Comparison of ENCODE assay signal across 1 cellular context in the genomic region with DNA sequence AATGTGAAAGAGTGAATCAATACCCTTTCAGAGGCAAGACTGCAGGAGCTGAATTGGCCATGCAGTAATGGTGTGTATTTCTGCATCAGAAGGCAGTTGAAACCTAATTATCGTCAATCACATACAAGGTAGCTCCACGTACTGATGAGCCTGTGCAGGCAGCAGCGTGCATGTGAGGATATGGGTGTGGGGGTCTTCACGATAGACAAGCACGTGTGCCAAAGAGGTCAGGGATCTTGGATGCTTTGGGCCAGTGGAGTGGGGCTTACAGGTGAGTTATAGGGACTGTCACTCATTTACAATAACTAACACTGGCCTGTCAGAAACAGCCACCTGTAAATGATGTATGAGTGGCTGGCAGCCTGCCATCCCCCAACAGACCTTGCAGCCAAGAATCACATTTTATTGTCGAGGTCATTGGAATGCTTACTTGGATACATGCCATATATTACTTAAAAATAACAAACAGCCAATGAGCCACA.
A peak's percentile ranks its signal among the peaks of the same experiment; 100 is the strongest.
TF ChIP-seq lines count a peak whose summit lies in the region.

No MANE protein-coding gene starts in this region.

TF ChIP-seq in HEK293, 187 proteins besides CTCF, POLR2A, EP300 and RAD21 (continued from another document and continues in another):
- TF ChIP-seq, protein P1, sequence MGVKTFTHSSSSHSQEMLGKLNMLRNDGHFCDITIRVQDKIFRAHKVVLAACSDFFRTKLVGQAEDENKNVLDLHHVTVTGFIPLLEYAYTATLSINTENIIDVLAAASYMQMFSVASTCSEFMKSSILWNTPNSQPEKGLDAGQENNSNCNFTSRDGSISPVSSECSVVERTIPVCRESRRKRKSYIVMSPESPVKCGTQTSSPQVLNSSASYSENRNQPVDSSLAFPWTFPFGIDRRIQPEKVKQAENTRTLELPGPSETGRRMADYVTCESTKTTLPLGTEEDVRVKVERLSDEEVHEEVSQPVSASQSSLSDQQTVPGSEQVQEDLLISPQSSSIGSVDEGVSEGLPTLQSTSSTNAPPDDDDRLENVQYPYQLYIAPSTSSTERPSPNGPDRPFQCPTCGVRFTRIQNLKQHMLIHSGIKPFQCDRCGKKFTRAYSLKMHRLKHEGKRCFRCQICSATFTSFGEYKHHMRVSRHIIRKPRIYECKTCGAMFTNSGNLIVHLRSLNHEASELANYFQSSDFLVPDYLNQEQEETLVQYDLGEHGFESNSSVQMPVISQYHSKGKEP (tag by site-specific recombination; IDR thresholded peaks at IDR 0.05): 0 out of 2 replicates have a peak, but pooled peaks have one; percentile 65
- TF ChIP-seq ZNF292 (tag by site-specific recombination; IDR thresholded peaks at IDR 0.05; ENCODE audit: borderline replicate concordance, low read depth) (no peak), KLF16 (tag by site-specific recombination; IDR thresholded peaks at IDR 0.05) (no peak), SCRT2 (tag by site-specific recombination; IDR thresholded peaks at IDR 0.05) (peak; percentile 98), ZNF664 (tag by site-specific recombination; IDR thresholded peaks at IDR 0.05) (no peak), ZNF175 (tag by site-specific recombination; IDR thresholded peaks at IDR 0.05) (no peak), ZNF571 (tag by site-specific recombination; IDR thresholded peaks at IDR 0.05) (no peak), ZNF394 (tag by site-specific recombination; IDR thresholded peaks at IDR 0.05; ENCODE audit: borderline replicate concordance) (no peak), ZNF670 (tag by site-specific recombination; IDR thresholded peaks at IDR 0.05; ENCODE audit: low read depth) (no peak), ZNF629 (tag by site-specific recombination; IDR thresholded peaks at IDR 0.05) (0 out of 2 replicates have a peak, but pooled peaks have one; percentile 28), ZNF404 (tag by site-specific recombination; IDR thresholded peaks at IDR 0.05) (no peak), ZNF24 (tag by site-specific recombination; IDR thresholded peaks at IDR 0.05) (no peak), TSHZ1 (tag by site-specific recombination; IDR thresholded peaks at IDR 0.05; ENCODE audit: borderline replicate concordance) (peak; percentile 68), ZNF600 (tag by site-specific recombination; IDR thresholded peaks at IDR 0.05) (no peak), KLF10 (tag by site-specific recombination; IDR thresholded peaks at IDR 0.05) (0 out of 2 replicates have a peak, but pooled peaks have one; percentile 25), ZNF701 (tag by site-specific recombination; IDR thresholded peaks at IDR 0.05) (no peak), ZBTB20 (tag by site-specific recombination; IDR thresholded peaks at IDR 0.05) (no peak), ZNF112 (tag by site-specific recombination; IDR thresholded peaks at IDR 0.05) (no peak), ZNF626 (tag by site-specific recombination; IDR thresholded peaks at IDR 0.05) (no peak), HOXD13 (CRISPR knock-in tag; IDR thresholded peaks at IDR 0.05; ENCODE audit: borderline replicate concordance) (peak; percentile 49; the same call in 1 of the 2 replicates), ZNF596 (tag by site-specific recombination; IDR thresholded peaks at IDR 0.05) (no peak), ZNF830 (tag by site-specific recombination; IDR thresholded peaks at IDR 0.05; ENCODE audit: low read depth) (no peak), ZFP37 (tag by site-specific recombination; IDR thresholded peaks at IDR 0.05) (no peak), ZNF544 (tag by site-specific recombination; IDR thresholded peaks at IDR 0.05) (no peak), ZNF133 (tag by site-specific recombination; IDR thresholded peaks at IDR 0.05) (no peak), ZNF26 (tag by site-specific recombination; IDR thresholded peaks at IDR 0.05) (no peak), ZNF302 (tag by site-specific recombination; IDR thresholded peaks at IDR 0.05; ENCODE audit: low read depth) (no peak), ZNF792 (tag by site-specific recombination; IDR thresholded peaks at IDR 0.05) (no peak), ZNF146 (tag by site-specific recombination; IDR thresholded peaks at IDR 0.05) (no peak), ZNF280D (tag by site-specific recombination; IDR thresholded peaks at IDR 0.05) (no peak), ZNF155 (tag by site-specific recombination; IDR thresholded peaks at IDR 0.05) (no peak), ZNF19 (tag by site-specific recombination; IDR thresholded peaks at IDR 0.05; ENCODE audit: low read depth) (no peak), ZNF221 (tag by site-specific recombination; IDR thresholded peaks at IDR 0.05; ENCODE audit: borderline replicate concordance) (no peak), KLF8 (tag by site-specific recombination; IDR thresholded peaks at IDR 0.05) (peak; percentile 45; the same call in 1 of the 2 replicates), ZBTB21 (tag by site-specific recombination; IDR thresholded peaks at IDR 0.05) (no peak), ZNF555 (tag by site-specific recombination; conservative IDR thresholded peaks at IDR 0.05) (no peak), ZNF398 (tag by site-specific recombination; IDR thresholded peaks at IDR 0.05) (no peak), ZNF624 (tag by site-specific recombination; IDR thresholded peaks at IDR 0.05) (no peak)
- TF ChIP-seq, protein P2, sequence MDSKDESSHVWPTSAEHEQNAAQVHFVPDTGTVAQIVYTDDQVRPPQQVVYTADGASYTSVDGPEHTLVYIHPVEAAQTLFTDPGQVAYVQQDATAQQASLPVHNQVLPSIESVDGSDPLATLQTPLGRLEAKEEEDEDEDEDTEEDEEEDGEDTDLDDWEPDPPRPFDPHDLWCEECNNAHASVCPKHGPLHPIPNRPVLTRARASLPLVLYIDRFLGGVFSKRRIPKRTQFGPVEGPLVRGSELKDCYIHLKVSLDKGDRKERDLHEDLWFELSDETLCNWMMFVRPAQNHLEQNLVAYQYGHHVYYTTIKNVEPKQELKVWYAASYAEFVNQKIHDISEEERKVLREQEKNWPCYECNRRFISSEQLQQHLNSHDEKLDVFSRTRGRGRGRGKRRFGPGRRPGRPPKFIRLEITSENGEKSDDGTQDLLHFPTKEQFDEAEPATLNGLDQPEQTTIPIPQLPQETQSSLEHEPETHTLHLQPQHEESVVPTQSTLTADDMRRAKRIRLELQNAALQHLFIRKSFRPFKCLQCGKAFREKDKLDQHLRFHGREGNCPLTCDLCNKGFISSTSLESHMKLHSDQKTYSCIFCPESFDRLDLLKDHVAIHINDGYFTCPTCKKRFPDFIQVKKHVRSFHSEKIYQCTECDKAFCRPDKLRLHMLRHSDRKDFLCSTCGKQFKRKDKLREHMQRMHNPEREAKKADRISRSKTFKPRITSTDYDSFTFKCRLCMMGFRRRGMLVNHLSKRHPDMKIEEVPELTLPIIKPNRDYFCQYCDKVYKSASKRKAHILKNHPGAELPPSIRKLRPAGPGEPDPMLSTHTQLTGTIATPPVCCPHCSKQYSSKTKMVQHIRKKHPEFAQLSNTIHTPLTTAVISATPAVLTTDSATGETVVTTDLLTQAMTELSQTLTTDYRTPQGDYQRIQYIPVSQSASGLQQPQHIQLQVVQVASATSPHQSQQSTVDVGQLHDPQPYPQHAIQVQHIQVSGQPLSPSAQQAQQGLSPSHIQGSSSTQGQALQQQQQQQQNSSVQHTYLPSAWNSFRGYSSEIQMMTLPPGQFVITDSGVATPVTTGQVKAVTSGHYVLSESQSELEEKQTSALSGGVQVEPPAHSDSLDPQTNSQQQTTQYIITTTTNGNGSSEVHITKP (tag by site-specific recombination; IDR thresholded peaks at IDR 0.05): no peak
- TF ChIP-seq, protein P3, sequence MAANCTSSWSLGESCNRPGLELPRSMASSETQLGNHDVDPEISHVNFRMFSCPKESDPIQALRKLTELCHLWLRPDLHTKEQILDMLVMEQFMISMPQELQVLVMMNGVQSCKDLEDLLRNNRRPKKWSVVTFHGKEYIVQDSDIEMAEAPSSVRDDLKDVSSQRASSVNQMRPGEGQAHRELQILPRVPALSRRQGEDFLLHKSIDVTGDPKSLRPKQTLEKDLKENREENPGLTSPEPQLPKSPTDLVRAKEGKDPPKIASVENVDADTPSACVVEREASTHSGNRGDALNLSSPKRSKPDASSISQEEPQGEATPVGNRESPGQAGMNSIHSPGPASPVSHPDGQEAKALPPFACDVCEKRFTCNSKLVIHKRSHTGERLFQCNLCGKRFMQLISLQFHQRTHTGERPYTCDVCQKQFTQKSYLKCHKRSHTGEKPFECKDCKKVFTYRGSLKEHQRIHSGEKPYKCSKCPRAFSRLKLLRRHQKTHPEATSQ (tag by site-specific recombination; IDR thresholded peaks at IDR 0.05): no peak
- TF ChIP-seq, protein P4, sequence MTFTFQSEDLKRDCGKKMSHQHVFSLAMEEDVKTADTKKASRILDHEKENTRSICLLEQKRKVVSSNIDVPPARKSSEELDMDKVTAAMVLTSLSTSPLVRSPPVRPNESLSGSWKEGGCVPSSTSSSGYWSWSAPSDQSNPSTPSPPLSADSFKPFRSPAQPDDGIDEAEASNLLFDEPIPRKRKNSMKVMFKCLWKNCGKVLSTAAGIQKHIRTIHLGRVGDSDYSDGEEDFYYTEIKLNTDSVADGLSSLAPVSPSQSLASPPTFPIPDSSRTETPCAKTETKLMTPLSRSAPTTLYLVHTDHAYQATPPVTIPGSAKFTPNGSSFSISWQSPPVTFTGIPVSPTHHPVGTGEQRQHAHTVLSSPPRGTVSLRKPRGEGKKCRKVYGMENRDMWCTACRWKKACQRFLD (tag by site-specific recombination; IDR thresholded peaks at IDR 0.05): no peak
